9 cellular contexts compared by ENCODE assay signal in genomic region chr1:179175011-179175934, GRCh38. TPM values are rescaled to one million over a fixed set of nuclear protein-coding genes. Genes with fewer than 3 reads are reported as not detected.
DNase-seq lines count a peak whose midpoint lies in the region; ATAC-seq and TF ChIP-seq lines count a peak whose summit lies in the region.
"Had no signal": no experiment of that assay in that cellular context is flagged by ENCODE, and none has a peak within 500 bp of the region (broad histone marks: within the 10 kb centered on the region; RNA-seq: fewer than 3 reads in every experiment).

No MANE protein-coding gene starts in this region.

- H4K20me1 ChIP-seq in hepatocyte (ENCODE audit: insufficient read depth, poor library complexity, severe bottlenecking) = no peaks in the 10 kb centered on the region

- no peak for ATAC-seq in activated T-cell treated with anti-CD3 and anti-CD28 coated beads, Interleukin-2, amount 50 U/mL, for 4 hours
- ATAC-seq in activated CD4-positive, alpha-beta T cell treated with anti-CD3 and anti-CD28 coated beads for 36 hours = no peak
- no peak for ATAC-seq in GM18858 (IDR thresholded peaks at IDR 0.05; ENCODE audit: unreplicated experiment)

- H3K27me3 ChIP-seq in ascending aorta = no peaks in the 10 kb centered on the region
- H3K27me3 ChIP-seq in hepatocyte = no peaks in the 10 kb centered on the region

- H3K4me1 Mint-ChIP-seq in activated T-cell treated with anti-CD3 and anti-CD28 coated beads, Interleukin-2, amount 50 U/mL, for 4 hours (ENCODE audit: low read depth) = no peaks in the 10 kb centered on the region
- peaks cover under 1% of the 10 kb centered on the region for H3K4me1 Mint-ChIP-seq in activated CD4-positive, alpha-beta T cell treated with anti-CD3 and anti-CD28 coated beads for 36 hours

- H3K79me2 ChIP-seq in hepatocyte = peaks cover 78% of the 10 kb centered on the region

- no peaks in the 10 kb centered on the region for H3K9me2 ChIP-seq in hepatocyte (replicated peaks; ENCODE audit: insufficient read depth)

- H3K4me2 ChIP-seq in hepatocyte = no peak overlapping the region

- H3K4me1 ChIP-seq in ascending aorta = peaks cover 8 to 38% of the 10 kb centered on the region in 2 donors
- H3K4me1 ChIP-seq in hepatocyte (ENCODE audit: insufficient read depth) = no peaks in the 10 kb centered on the region

- H3K27ac ChIP-seq in ascending aorta = peak overlapping the region; percentile 48 to 57
- peak overlapping the region; percentile 41 for H3K27ac ChIP-seq in hepatocyte
- H3K27ac ChIP-seq in substantia nigra (ENCODE audit: low read depth, low read length, poor library complexity, severe bottlenecking) = peak overlapping the region; percentile 54

- no peak overlapping the region for H3K4me3 ChIP-seq in ascending aorta
- no peak overlapping the region for H3K4me3 ChIP-seq in hepatocyte

- H3K9me3 ChIP-seq in ascending aorta = no peaks in the 10 kb centered on the region
- no peaks in the 10 kb centered on the region for H3K9me3 ChIP-seq in hepatocyte (ENCODE audit: low read depth)

- no peak overlapping the region for H2AFZ ChIP-seq in hepatocyte

- H3K27ac Mint-ChIP-seq in activated CD4-positive, alpha-beta T cell treated with anti-CD3 and anti-CD28 coated beads for 36 hours = no peak overlapping the region
- H3K27ac Mint-ChIP-seq: activated naive CD8-positive, alpha-beta T cell had no signal

- POLR2A ChIA-PET in activated CD4-positive, alpha-beta T cell treated with anti-CD3 and anti-CD28 coated beads for 36 hours (lab: Charles Lee) = no interaction called here

- H3K27me3 Mint-ChIP-seq in activated T-cell treated with anti-CD3 and anti-CD28 coated beads, Interleukin-2, amount 50 U/mL, for 4 hours (ENCODE audit: low read depth) = no peaks in the 10 kb centered on the region
- no peaks in the 10 kb centered on the region for H3K27me3 Mint-ChIP-seq in activated CD4-positive, alpha-beta T cell treated with anti-CD3 and anti-CD28 coated beads for 36 hours
- H3K27me3 Mint-ChIP-seq: activated naive CD8-positive, alpha-beta T cell had no signal

- WGBS in hepatocyte (ENCODE audit: low lambda C conversion rate, missing lambda C conversion rate) = 80% methylated on average over 5 of the region's 5 CpGs

- CTCF ChIA-PET in activated CD4-positive, alpha-beta T cell treated with anti-CD3 and anti-CD28 coated beads for 36 hours (lab: Charles Lee) = interaction anchor here (1.2 kb wide), 1 partner anchor 54 kb away, joined by 3 read pairs; no protein-coding TSS in a partner anchor

- intact Hi-C loops in ascending aorta (cut with DNase I) = loop anchor here (5.0 kb wide), 2 partner anchors 33 to 48 kb away; no protein-coding TSS in a partner anchor
- intact Hi-C loops in activated CD4-positive, alpha-beta T cell treated with anti-CD3 and anti-CD28 coated beads for 36 hours (cut with DNase I, micrococcal nuclease) = no loop called here

- DNase-seq in HT1080 (ENCODE audit: low read depth) (peak; percentile 73), ascending aorta (ENCODE audit: low spot score in 2 of 2) (no peak), hepatocyte (ENCODE audit: low spot score) (no peak), substantia nigra (lab: John Stamatoyannopoulos, UW) (peak in 36 of 49 donors; percentile 3 to 70 (median 40))
- DNase-seq in stimulated activated CD4-positive, alpha-beta T cell treated with anti-CD3 and anti-CD28 coated beads, Interleukin-4, amount 100 ng/mL, for 1 hour = no peak
- no peak for DNase-seq in activated T-cell treated with anti-CD3 and anti-CD28 coated beads, Interleukin-2, amount 50 U/mL, for 4 hours
- DNase-seq in activated CD4-positive, alpha-beta T cell treated with anti-CD3 and anti-CD28 coated beads for 36 hours = no peak

- H3K4me3 Mint-ChIP-seq in activated T-cell treated with anti-CD3 and anti-CD28 coated beads, Interleukin-2, amount 50 U/mL, for 4 hours = no peak overlapping the region
- no peak overlapping the region for H3K4me3 Mint-ChIP-seq in activated CD4-positive, alpha-beta T cell treated with anti-CD3 and anti-CD28 coated beads for 36 hours
- H3K4me3 Mint-ChIP-seq: activated naive CD8-positive, alpha-beta T cell had no signal

- TF ChIP-seq CTCF in ascending aorta (IDR thresholded peaks at IDR 0.05) = no peak
- no peak for TF ChIP-seq CTCF in hepatocyte (IDR thresholded peaks at IDR 0.05; ENCODE audit: poor library complexity)

- H3K9me3 Mint-ChIP-seq in activated T-cell treated with anti-CD3 and anti-CD28 coated beads, Interleukin-2, amount 50 U/mL, for 4 hours = no peaks in the 10 kb centered on the region
- no peaks in the 10 kb centered on the region for H3K9me3 Mint-ChIP-seq in activated CD4-positive, alpha-beta T cell treated with anti-CD3 and anti-CD28 coated beads for 36 hours (ENCODE audit: low read depth)

- H3K36me3 ChIP-seq in ascending aorta (no peaks in the 10 kb centered on the region), hepatocyte (replicated peaks; ENCODE audit: insufficient read depth, low read depth) (no peaks in the 10 kb centered on the region)

- peaks cover 3% of the 10 kb centered on the region for H3K36me3 Mint-ChIP-seq in activated T-cell treated with anti-CD3 and anti-CD28 coated beads, Interleukin-2, amount 50 U/mL, for 4 hours (ENCODE audit: insufficient read depth)
- H3K36me3 Mint-ChIP-seq in activated CD4-positive, alpha-beta T cell treated with anti-CD3 and anti-CD28 coated beads for 36 hours (ENCODE audit: low read depth) = no peaks in the 10 kb centered on the region

RNA-seq across cellular contexts. Expression of gene ABL2, which starts 54.2 kb away (rescaled TPM):
- 29.4 and 42.2 TPM in 2 replicates for total RNA-seq in HT1080 (2014; rRNA removed; shearing (Covaris generic))
- 14.2 and 20.4 TPM in 2 replicates for polyA plus RNA-seq in HT1080 (2015; cell fraction: cytosol; rRNA removed)
- 36.0 and 45.5 TPM in 2 replicates for polyA plus RNA-seq in HT1080 (2015; cell fraction: nucleus; rRNA removed)
- 23.9 TPM for total RNA-seq in ascending aorta
- 11.3 and 11.6 TPM in 2 replicates for total RNA-seq in hepatocyte
- 8.6 and 13.0 TPM in 2 replicates for polyA plus RNA-seq in hepatocyte
- total RNA-seq in activated T-cell treated with anti-CD3 and anti-CD28 coated beads, Interleukin-2, amount 50 U/mL, for 4 hours = 1 to 10 TPM; 8.7 to 9.9 (median 9.9) TPM
- 1 to 10 TPM; 6.6 to 8.4 TPM for total RNA-seq in activated CD4-positive, alpha-beta T cell treated with anti-CD3 and anti-CD28 coated beads for 36 hours

Comparison
In these comparisons a context has a peak if more than half of its experiments do, and no peak if none do; other contexts are left out.
1. DNase-seq: peak in HT1080 (single experiment) and substantia nigra (36 of 49); none in ascending aorta (0 of 2), hepatocyte (single experiment), stimulated activated CD4-positive, alpha-beta T cell treated with anti-CD3 and anti-CD28 coated beads, Interleukin-4, amount 100 ng/mL, for 1 hour (single experiment), activated T-cell treated with anti-CD3 and anti-CD28 coated beads, Interleukin-2, amount 50 U/mL, for 4 hours (single experiment) and activated CD4-positive, alpha-beta T cell treated with anti-CD3 and anti-CD28 coated beads for 36 hours (single experiment).
2. Peak in every context shown above with its lines, with median percentiles within 50 percentile points of each other: H3K27ac ChIP-seq.